7 cellular contexts compared by ENCODE assay signal in the genomic region with DNA sequence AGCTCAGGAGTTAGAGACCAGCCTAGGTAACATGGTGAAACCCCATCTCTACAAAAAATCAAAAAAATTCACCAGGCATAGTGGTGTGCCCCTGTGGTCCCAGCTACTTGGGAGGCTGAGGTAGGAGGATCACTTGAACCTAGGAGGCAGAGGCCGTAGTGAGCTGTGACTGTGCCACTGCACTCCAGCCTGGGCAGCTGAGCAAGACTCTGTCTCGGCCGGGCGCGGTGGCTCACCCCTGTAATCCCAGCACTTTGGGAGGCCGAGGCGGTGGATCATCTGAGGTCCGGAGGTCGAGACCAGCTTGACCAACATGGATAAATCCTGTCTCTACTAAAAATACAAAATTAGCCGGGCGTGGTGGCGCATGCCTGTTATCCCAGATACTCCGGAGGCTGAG. TPM values are rescaled to one million over a fixed set of nuclear protein-coding genes. Genes with fewer than 3 reads are reported as not detected.
A peak's percentile ranks its signal among the peaks of the same experiment; 100 is the strongest.
DNase-seq lines count a peak whose midpoint lies in the region; ATAC-seq and TF ChIP-seq lines count a peak whose summit lies in the region.
"Not testable (repeated sequence)": the region's sequence is repeated elsewhere in the genome, so short reads cannot be mapped to it uniquely, and the experiment has no call there.

No MANE protein-coding gene starts in this region.

- not testable (repeated sequence) for H3K27ac ChIP-seq in coronary artery; endodermal cell (ENCODE audit: low read depth, low read length); trophoblast cell (ENCODE audit: low read depth, low read length)

- H3K23ac ChIP-seq in trophoblast cell (ENCODE audit: low read length), result not testable (repeated sequence)

- not testable (repeated sequence) for H4K8ac ChIP-seq in trophoblast cell (ENCODE audit: low read depth, low read length)

- not testable (repeated sequence) for ATAC-seq in WTC11

- not testable (repeated sequence) for H4K91ac ChIP-seq in trophoblast cell (ENCODE audit: low read depth, low read length)

- not testable (repeated sequence) for H3K36me3 ChIP-seq in endodermal cell (ENCODE audit: control insufficient read depth, insufficient read depth, low read length); trophoblast cell (ENCODE audit: control insufficient read depth in 1 of 2, insufficient read depth in 2 of 2, low read length in 2 of 2)

- intact Hi-C loops in dendritic cell treated with granulocyte-macrophage colony-stimulating factor and Interleukin-4, amounts not matched to agents 40 ng/mL and 50 ng/mL, for 4 days (cut with micrococcal nuclease), result loop anchor here (2.0 kb wide), 2 partner anchors 19 to 27 kb away; no protein-coding TSS in a partner anchor

- not testable (repeated sequence) for H3K9ac ChIP-seq in endodermal cell (ENCODE audit: extremely low read depth, low read length, poor library complexity, severe bottlenecking); trophoblast cell (ENCODE audit: low read length)

- not testable (repeated sequence) for H2BK5ac ChIP-seq in trophoblast cell (ENCODE audit: low read depth, low read length, poor library complexity)

- not testable (repeated sequence) for H3K27ac Mint-ChIP-seq in WTC11, endodermal cell
- peak overlapping the region; percentile 50 for H3K27ac Mint-ChIP-seq in dendritic cell treated with granulocyte-macrophage colony-stimulating factor and Interleukin-4, amounts not matched to agents 40 ng/mL and 50 ng/mL, for 4 days

- peaks cover 17% of the 10 kb centered on the region; the same call in 1 of the 2 replicates for H3K9me3 Mint-ChIP-seq in WTC11
- H3K9me3 Mint-ChIP-seq in dendritic cell treated with granulocyte-macrophage colony-stimulating factor and Interleukin-4, amounts not matched to agents 40 ng/mL and 50 ng/mL, for 4 days; endodermal cell: not testable (repeated sequence)

- H3K27me3 ChIP-seq in endodermal cell (ENCODE audit: control insufficient read depth, insufficient read depth, low read length, poor library complexity, severe bottlenecking); trophoblast cell (ENCODE audit: insufficient read depth, low read length): not testable (repeated sequence)

- H3K4me2 ChIP-seq in trophoblast cell (ENCODE audit: low read length), result not testable (repeated sequence)

- H2AFZ ChIP-seq in trophoblast cell (ENCODE audit: insufficient read depth, low read length, poor library complexity), result not testable (repeated sequence)

- not testable (repeated sequence) for TF ChIP-seq CTCF in WTC11 (IDR thresholded peaks at IDR 0.05); coronary artery (IDR thresholded peaks at IDR 0.05); endodermal cell (conservative IDR thresholded peaks at IDR 0.05)

- not testable (repeated sequence) for H2BK12ac ChIP-seq in trophoblast cell (ENCODE audit: low read length)

- CTCF ChIA-PET in WTC11 (lab: Charles Lee), result not testable (repeated sequence)

- not testable (repeated sequence) for H3K4me3 ChIP-seq in coronary artery; endodermal cell (ENCODE audit: low read length); trophoblast cell (ENCODE audit: low read depth, low read length)

- POLR2A ChIA-PET in WTC11 (lab: Charles Lee), result not testable (repeated sequence)

- H3K4me1 ChIP-seq in endodermal cell (ENCODE audit: control insufficient read depth, insufficient read depth, low read length); trophoblast cell (ENCODE audit: control insufficient read depth in 1 of 2, insufficient read depth in 2 of 2, low read length in 2 of 2): not testable (repeated sequence)

- peak overlapping the region; percentile 69 for H2AK5ac ChIP-seq in trophoblast cell (ENCODE audit: low read length)

- H3K9me3 ChIP-seq in endodermal cell (ENCODE audit: control insufficient read depth, low read length); trophoblast cell (ENCODE audit: insufficient read depth, low read depth, low read length): not testable (repeated sequence)

- not testable (repeated sequence) for H3K4ac ChIP-seq in trophoblast cell (ENCODE audit: low read depth, low read length)

- not testable (repeated sequence) for H3K4me3 Mint-ChIP-seq in WTC11; dendritic cell treated with granulocyte-macrophage colony-stimulating factor and Interleukin-4, amounts not matched to agents 40 ng/mL and 50 ng/mL, for 4 days; endodermal cell

- peaks cover 14% of the 10 kb centered on the region for H3K4me1 Mint-ChIP-seq in WTC11
- H3K4me1 Mint-ChIP-seq in dendritic cell treated with granulocyte-macrophage colony-stimulating factor and Interleukin-4, amounts not matched to agents 40 ng/mL and 50 ng/mL, for 4 days (ENCODE audit: low read depth), result peaks cover 41% of the 10 kb centered on the region
- H3K4me1 Mint-ChIP-seq in endodermal cell, result not testable (repeated sequence)

- H3K36me3 Mint-ChIP-seq in WTC11; endodermal cell (ENCODE audit: low read depth): not testable (repeated sequence)
- peaks cover 38% of the 10 kb centered on the region for H3K36me3 Mint-ChIP-seq in dendritic cell treated with granulocyte-macrophage colony-stimulating factor and Interleukin-4, amounts not matched to agents 40 ng/mL and 50 ng/mL, for 4 days (ENCODE audit: low read depth)

- not testable (repeated sequence) for H3K14ac ChIP-seq in trophoblast cell (ENCODE audit: low read length)

- WGBS in endodermal cell (ENCODE audit: insufficient coverage in 1 of 2, insufficient read length in 1 of 2), 2 experiments, result 96 to 98% methylated on average over 5 to 13 of the region's 13 CpGs
- WGBS in trophoblast cell (ENCODE audit: extremely low coverage, insufficient coverage, insufficient read length), result no CpG with 5 or more reads among the region's 13 CpGs

- H3K27me3 Mint-ChIP-seq in WTC11 (ENCODE audit: low read depth); dendritic cell treated with granulocyte-macrophage colony-stimulating factor and Interleukin-4, amounts not matched to agents 40 ng/mL and 50 ng/mL, for 4 days; endodermal cell (ENCODE audit: insufficient read depth): not testable (repeated sequence)

- not testable (repeated sequence) for H3K18ac ChIP-seq in trophoblast cell (ENCODE audit: low read length)

- H2BK120ac ChIP-seq in trophoblast cell (ENCODE audit: insufficient read depth, low read length, poor library complexity), result peak overlapping the region; percentile 49

- H3K79me2 ChIP-seq in trophoblast cell (ENCODE audit: control insufficient read depth, insufficient read depth, low read length, poor library complexity), result not testable (repeated sequence)

- not testable (repeated sequence) for H3K79me1 ChIP-seq in trophoblast cell (ENCODE audit: low read length)

- not testable (repeated sequence) for DNase-seq in WTC11 (ENCODE audit: low spot score); trophoblast cell
- DNase-seq in activated CD8-positive, alpha-beta memory T cell treated with anti-CD3 and anti-CD28 coated beads for 24 hours, result peak; percentile 19
- peak; percentile 21 for DNase-seq in coronary artery (ENCODE audit: low spot score)
- DNase-seq in endodermal cell, result peak; percentile 16
- DNase-seq in islet precursor cell, result peak; percentile 22

- H4K12ac ChIP-seq in trophoblast cell (ENCODE audit: low read depth, low read length), result not testable (repeated sequence)

TF ChIP-seq in WTC11, 78 proteins besides CTCF, POLR2A, EP300 and RAD21:
- TF ChIP-seq ZNF121 (CRISPR knock-in tag; IDR thresholded peaks at IDR 0.05), result peak; percentile 73

RNA-seq across cellular contexts. Expression of gene QKI, which starts 29.0 kb away (rescaled TPM):
- total RNA-seq in WTC11 (2021), result 134 to 145 TPM (median 138 TPM) in 3 replicates
- 100 to 1,000 TPM in 1 of 2 donors, 10 to 100 TPM in 1; 93.3 to 107 TPM for total RNA-seq in endodermal cell
- 258 TPM for polyA plus RNA-seq in endodermal cell (2013, experiment 1 of 2)
- 233 TPM for polyA plus RNA-seq in endodermal cell (2013, experiment 2 of 2)
- 142 TPM in 2 replicates for polyA plus RNA-seq in trophoblast cell (2013)
